In genomic region chr14:105241641-105242040, GRCh38 we compare ENCODE assay signal across 14 cellular contexts. TPM values are rescaled to one million over a fixed set of nuclear protein-coding genes. Genes with fewer than 3 reads are reported as not detected.
DNase-seq lines count a peak whose midpoint lies in the region; ATAC-seq and TF ChIP-seq lines count a peak whose summit lies in the region.
"Had no signal": no experiment of that assay in that cellular context is flagged by ENCODE, and none has a peak within 500 bp of the region (broad histone marks: within the 10 kb centered on the region; RNA-seq: fewer than 3 reads in every experiment).

No MANE protein-coding gene starts in this region.

- H3K27me3 ChIP-seq in H7 (ENCODE audit: control insufficient read depth, insufficient read depth, low read length) (no peaks in the 10 kb centered on the region), upper lobe of right lung (no peaks in the 10 kb centered on the region), testis (no peaks in the 10 kb centered on the region)
- no peaks in the 10 kb centered on the region for H3K27me3 ChIP-seq in naive thymus-derived CD4-positive, alpha-beta T cell (ENCODE audit: control insufficient read depth in 2 of 2, insufficient read depth in 2 of 2, low read length in 2 of 2)
- H3K27me3 ChIP-seq: BLaER1 treated with 17β-estradiol and CSF1 and Interleukin-3, amounts not matched to agents 10 nM and 100 nM had no signal

- no peaks in the 10 kb centered on the region for H3K9me3 Mint-ChIP-seq in naive thymus-derived CD4-positive, alpha-beta T cell
- H3K9me3 Mint-ChIP-seq: CD4-positive, CD25-positive, alpha-beta regulatory T cell; IgD-negative memory B cell had no signal

- POLR2A ChIA-PET in naive thymus-derived CD4-positive, alpha-beta T cell (lab: Charles Lee), result no interaction called here

- H3K4me3 Mint-ChIP-seq in naive thymus-derived CD4-positive, alpha-beta T cell, result no peak overlapping the region
- H3K4me3 Mint-ChIP-seq: CD4-positive, CD25-positive, alpha-beta regulatory T cell had no signal

- no peak for TF ChIP-seq POLR2A in testis (IDR thresholded peaks at IDR 0.05)

- H3K27ac ChIP-seq in naive thymus-derived CD4-positive, alpha-beta T cell (ENCODE audit: low read depth, low read length), result no peak overlapping the region
- no peak overlapping the region for H3K27ac ChIP-seq in upper lobe of right lung
- no peak overlapping the region for H3K27ac ChIP-seq in testis
- H3K27ac ChIP-seq: BLaER1 treated with 17β-estradiol and CSF1 and Interleukin-3, amounts not matched to agents 10 nM and 100 nM had no signal

- H3K4me1 ChIP-seq in naive thymus-derived CD4-positive, alpha-beta T cell (ENCODE audit: control insufficient read depth in 2 of 2, insufficient read depth in 2 of 2, low read length in 2 of 2), result no peaks in the 10 kb centered on the region
- no peaks in the 10 kb centered on the region for H3K4me1 ChIP-seq in upper lobe of right lung
- H3K4me1 ChIP-seq in testis, result no peaks in the 10 kb centered on the region

- DNase-seq in H7 (peak; percentile 37), upper lobe of right lung (peak; percentile 55), testis (no peak), NCI-H82 (lab: John Stamatoyannopoulos, UW) (no peak)
- no peak for DNase-seq in naive thymus-derived CD4-positive, alpha-beta T cell
- DNase-seq: ACHN; CD4-positive, CD25-positive, alpha-beta regulatory T cell; DMS53; GF-D8 had no signal

- no peaks in the 10 kb centered on the region for H3K9me3 ChIP-seq in naive thymus-derived CD4-positive, alpha-beta T cell (ENCODE audit: control insufficient read depth in 2 of 3, low read length in 3 of 3)
- H3K9me3 ChIP-seq in upper lobe of right lung (no peaks in the 10 kb centered on the region), testis (no peaks in the 10 kb centered on the region)

- WGBS in testis, 2 donors, result 91 to 93% methylated on average over 6 to 8 of the region's 19 CpGs

- no peak overlapping the region for H3K27ac Mint-ChIP-seq in naive thymus-derived CD4-positive, alpha-beta T cell
- H3K27ac Mint-ChIP-seq: CD4-positive, CD25-positive, alpha-beta regulatory T cell had no signal

- no peak for TF ChIP-seq CTCF in upper lobe of right lung (IDR thresholded peaks at IDR 0.05)
- TF ChIP-seq CTCF in testis (IDR thresholded peaks at IDR 0.05), result no peak

- no peaks in the 10 kb centered on the region for H3K36me3 ChIP-seq in H7 (replicated peaks; ENCODE audit: control insufficient read depth, insufficient read depth, low read length)
- H3K36me3 ChIP-seq in naive thymus-derived CD4-positive, alpha-beta T cell (ENCODE audit: control insufficient read depth in 2 of 3, insufficient read depth in 3 of 3, low read length in 3 of 3), result peaks cover 0 to 17% (median 0%) of the 10 kb centered on the region in 3 experiments
- peaks cover 4% of the 10 kb centered on the region for H3K36me3 ChIP-seq in upper lobe of right lung
- H3K36me3 ChIP-seq in testis (ENCODE audit: low read depth, missing control alignments), result no peaks in the 10 kb centered on the region

- H3K36me3 Mint-ChIP-seq in naive thymus-derived CD4-positive, alpha-beta T cell, result peaks cover 0 to 10% (median 0%) of the 10 kb centered on the region in 5 donors

- intact Hi-C loops in naive thymus-derived CD4-positive, alpha-beta T cell (cut with micrococcal nuclease), result loop anchor here in 1 of 2 donors (10.0 kb wide), 1 partner anchor 53 kb away; no protein-coding TSS in a partner anchor
- intact Hi-C loops in upper lobe of right lung (cut with DNase I) (no loop called here), testis (cut with DNase I; ENCODE audit: low total_unique reads) (no loop called here)

- H3K4me3 ChIP-seq in H7 (ENCODE audit: insufficient read depth, low read depth, low read length) (no peak overlapping the region), upper lobe of right lung (no peak overlapping the region), testis (no peak overlapping the region)
- no peak overlapping the region for H3K4me3 ChIP-seq in naive thymus-derived CD4-positive, alpha-beta T cell (ENCODE audit: low read length)
- H3K4me3 ChIP-seq: BLaER1 treated with 17β-estradiol and CSF1 and Interleukin-3, amounts not matched to agents 10 nM and 100 nM had no signal

- no peaks in the 10 kb centered on the region for H3K27me3 Mint-ChIP-seq in naive thymus-derived CD4-positive, alpha-beta T cell
- H3K27me3 Mint-ChIP-seq: CD4-positive, CD25-positive, alpha-beta regulatory T cell; IgD-negative memory B cell had no signal

- CTCF ChIA-PET in naive thymus-derived CD4-positive, alpha-beta T cell (lab: Charles Lee), result no interaction called here

- ATAC-seq in esophagus mucosa, result peak; percentile 25
- peak; percentile 10 for ATAC-seq in naive thymus-derived CD4-positive, alpha-beta T cell
- peak; percentile 38 for ATAC-seq in upper lobe of right lung
- no peak for ATAC-seq in HG03039 (IDR thresholded peaks at IDR 0.05; ENCODE audit: unreplicated experiment)

- H3K4me1 Mint-ChIP-seq in naive thymus-derived CD4-positive, alpha-beta T cell, result peaks cover 7 to 21% (median 10%) of the 10 kb centered on the region in 7 donors

RNA-seq across cellular contexts. Expression of gene BTBD6, which starts 6.7 kb away (rescaled TPM):
- total RNA-seq in H7 (2014; rRNA removed; shearing (Covaris generic)), result 18.7 and 22.3 TPM in 2 replicates
- total RNA-seq in esophagus mucosa (34.4 TPM), upper lobe of right lung (51.3 TPM), testis (10 to 100 TPM; 84.1 to 97.6 TPM)
- total RNA-seq in naive thymus-derived CD4-positive, alpha-beta T cell, result 10 to 100 TPM; 30.8 to 43.0 (median 40.1) TPM
- 1 to 10 TPM; 4.0 to 7.9 TPM for polyA plus RNA-seq in naive thymus-derived CD4-positive, alpha-beta T cell
- polyA plus RNA-seq in testis (ENCODE audit: insufficient read depth, low read depth, low replicate concordance), result 120 TPM
- total RNA-seq: A172 had no signal

RNA-seq across cellular contexts. Expression of gene BRF1, which starts 59.2 kb away (rescaled TPM):
- total RNA-seq in H7 (2014; rRNA removed; shearing (Covaris generic)), result 18.5 and 24.6 TPM in 2 replicates
- 11.7 TPM for total RNA-seq in esophagus mucosa
- 10 to 100 TPM; 49.8 to 75.7 (median 61.4) TPM for total RNA-seq in naive thymus-derived CD4-positive, alpha-beta T cell
- 10 to 100 TPM in 1 of 2 donors, 1 to 10 TPM in 1; 7.1 to 11.9 TPM for polyA plus RNA-seq in naive thymus-derived CD4-positive, alpha-beta T cell
- total RNA-seq in upper lobe of right lung, result 31.2 TPM
- total RNA-seq in testis, result 100 to 1,000 TPM in 1 of 2 donors, 10 to 100 TPM in 1; 95.3 to 112 TPM
- 30.3 TPM for polyA plus RNA-seq in testis (ENCODE audit: insufficient read depth, low read depth, low replicate concordance)

Comparison
In these comparisons a context has a peak if more than half of its experiments do, and no peak if none do; other contexts are left out.
1. DNase-seq: peak in H7 (single experiment) and upper lobe of right lung (single experiment); none in naive thymus-derived CD4-positive, alpha-beta T cell (0 of 9), testis (single experiment) and NCI-H82 (single experiment).